In genomic region chr5:533243-534005, GRCh38 we compare ENCODE assay signal across 18 cellular contexts.
"Had no signal": no experiment of that assay in that cellular context is flagged by ENCODE, and none has a peak within 500 bp of the region (broad histone marks: within the 10 kb centered on the region; RNA-seq: fewer than 3 reads in every experiment).

No MANE protein-coding gene starts in this region.

- H3K36me3 Mint-ChIP-seq: naive thymus-derived CD4-positive, alpha-beta T cell; stimulated activated effector memory CD8-positive, alpha-beta T cell treated with anti-CD3 and anti-CD28 coated beads, Interleukin-12 subunit alpha, Interleukin-12 subunit beta, amount 100 ng/mL, for 72 hours; type B pancreatic cell had no signal

- H3K4me3 ChIP-seq: adrenal gland, gastrocnemius medialis, SJCRH30, skin epidermis had no signal

- ATAC-seq: activated T-helper 17 cell treated with anti-CD3 and anti-CD28 coated beads, Interleukin-2, amount 50 U/mL, for 72 hours; gastrocnemius medialis; naive thymus-derived CD4-positive, alpha-beta T cell; stimulated activated effector memory CD8-positive, alpha-beta T cell treated with anti-CD3 and anti-CD28 coated beads, Interleukin-12 subunit alpha, Interleukin-12 subunit beta, amount 100 ng/mL, for 72 hours had no signal

- H3K27ac Mint-ChIP-seq: activated CD4-positive, alpha-beta T cell treated with anti-CD3 and anti-CD28 coated beads, Interleukin-2, amount 10 ng/mL, durations not matched to agents 7 days and 5 days; activated naive CD4-positive, alpha-beta T cell treated with anti-CD3 and anti-CD28 coated beads for 36 hours; activated T-helper 17 cell treated with anti-CD3 and anti-CD28 coated beads, Interleukin-2, amount 50 U/mL, for 72 hours; naive thymus-derived CD4-positive, alpha-beta T cell; stimulated activated effector memory CD8-positive, alpha-beta T cell treated with anti-CD3 and anti-CD28 coated beads, Interleukin-12 subunit alpha, Interleukin-12 subunit beta, amount 100 ng/mL, for 72 hours; type B pancreatic cell had no signal

- H3K4me1 ChIP-seq: gastrocnemius medialis, SJCRH30 had no signal

- H3K4me3 Mint-ChIP-seq: activated CD4-positive, alpha-beta T cell treated with anti-CD3 and anti-CD28 coated beads, Interleukin-2, amount 10 ng/mL, durations not matched to agents 7 days and 5 days; activated naive CD4-positive, alpha-beta T cell treated with anti-CD3 and anti-CD28 coated beads for 36 hours; activated T-helper 17 cell treated with anti-CD3 and anti-CD28 coated beads, Interleukin-2, amount 50 U/mL, for 72 hours; naive thymus-derived CD4-positive, alpha-beta T cell; stimulated activated effector memory CD8-positive, alpha-beta T cell treated with anti-CD3 and anti-CD28 coated beads, Interleukin-12 subunit alpha, Interleukin-12 subunit beta, amount 100 ng/mL, for 72 hours; type B pancreatic cell had no signal

- H3K27ac ChIP-seq: adrenal gland, gastrocnemius medialis, SJCRH30, skin epidermis, WERI-Rb-1 had no signal

- H3K9me3 Mint-ChIP-seq: activated CD4-positive, alpha-beta T cell treated with anti-CD3 and anti-CD28 coated beads, Interleukin-2, amount 10 ng/mL, durations not matched to agents 7 days and 5 days; activated naive CD4-positive, alpha-beta T cell treated with anti-CD3 and anti-CD28 coated beads for 36 hours; activated T-helper 17 cell treated with anti-CD3 and anti-CD28 coated beads, Interleukin-2, amount 50 U/mL, for 72 hours; naive thymus-derived CD4-positive, alpha-beta T cell; stimulated activated effector memory CD8-positive, alpha-beta T cell treated with anti-CD3 and anti-CD28 coated beads, Interleukin-12 subunit alpha, Interleukin-12 subunit beta, amount 100 ng/mL, for 72 hours; type B pancreatic cell had no signal

- H3K9me3 ChIP-seq: adrenal gland, gastrocnemius medialis, SJCRH30 had no signal

- H3K36me3 ChIP-seq: adrenal gland, gastrocnemius medialis, SJCRH30, WERI-Rb-1 had no signal

- DNase-seq: activated CD4-positive, alpha-beta T cell treated with anti-CD3 and anti-CD28 coated beads, Interleukin-2, amount 10 ng/mL, durations not matched to agents 7 days and 5 days; activated naive CD4-positive, alpha-beta T cell treated with anti-CD3 and anti-CD28 coated beads for 36 hours; activated T-cell treated with anti-CD3 and anti-CD28 coated beads for 4 hours; adrenal gland; central memory CD4-positive, alpha-beta T cell; cortex of kidney; effector CD8-positive, alpha-beta T cell; gastrocnemius medialis; kidney glomerular epithelial cell; naive thymus-derived CD4-positive, alpha-beta T cell; occipital lobe; T-helper 9 cell; WERI-Rb-1 had no signal
